24 cellular contexts compared by ENCODE assay signal in genomic region chr2:64386676-64387075, GRCh38.
"Had no signal": no experiment of that assay in that cellular context is flagged by ENCODE, and none has a peak within 500 bp of the region (broad histone marks: within the 10 kb centered on the region; RNA-seq: fewer than 3 reads in every experiment).

No MANE protein-coding gene starts in this region.

- DNase-seq: dorsolateral prefrontal cortex; effector CD8-positive, alpha-beta T cell; erythroblast; esophagus squamous epithelium; foreskin melanocyte; glutamatergic neuron; heart right ventricle; hippocampal formation; left ventricle myocardium superior; lower lobe of right lung; natural killer cell; stimulated activated CD4-positive, alpha-beta T cell treated with anti-CD3 and anti-CD28 coated beads, Interleukin-12 subunit alpha, Interleukin-12 subunit beta, amount 100 ng/mL, for 4 hours; stimulated activated CD4-positive, alpha-beta T cell treated with anti-CD3 and anti-CD28 coated beads, Interleukin-1b, Interleukin-23, amount 100 ng/mL, for 48 hours; stimulated activated CD4-positive, alpha-beta T cell treated with anti-CD3 and anti-CD28 coated beads, Interleukin-4, amount 100 ng/mL, for 1 hour; stimulated activated naive CD4-positive, alpha-beta T cell treated with Interleukin-2 at 50 U/mL for 16 hours; stomach; thyroid gland had no signal

- H3K36me3 Mint-ChIP-seq: stimulated activated effector memory CD8-positive, alpha-beta T cell treated with anti-CD3 and anti-CD28 coated beads, Interleukin-12 subunit alpha, Interleukin-12 subunit beta, amount 100 ng/mL, for 72 hours had no signal

- H2AFZ ChIP-seq: parathyroid adenoma had no signal

- H3K9me3 ChIP-seq: esophagus squamous epithelium, thyroid gland had no signal

- H3K79me2 ChIP-seq: parathyroid adenoma had no signal

- H3K36me3 ChIP-seq: esophagus squamous epithelium, heart right ventricle, lower lobe of right lung, stomach, thyroid gland had no signal

- H3K27ac Mint-ChIP-seq: natural killer cell; progenitor cell of endocrine pancreas; stimulated activated effector memory CD8-positive, alpha-beta T cell treated with anti-CD3 and anti-CD28 coated beads, Interleukin-12 subunit alpha, Interleukin-12 subunit beta, amount 100 ng/mL, for 72 hours; type B pancreatic cell had no signal

- ATAC-seq: heart right ventricle; left ventricle myocardium superior; lower lobe of right lung; natural killer cell; sciatic nerve; stimulated activated effector memory CD8-positive, alpha-beta T cell treated with anti-CD3 and anti-CD28 coated beads, Interleukin-12 subunit alpha, Interleukin-12 subunit beta, amount 100 ng/mL, for 72 hours had no signal

- H3K4me3 ChIP-seq: dorsolateral prefrontal cortex, esophagus squamous epithelium, heart right ventricle, lower lobe of right lung, smooth muscle cell, stomach, thyroid gland had no signal

- H3K4me2 ChIP-seq: smooth muscle cell had no signal

- H3K9me3 Mint-ChIP-seq: type B pancreatic cell had no signal

- H3K27me3 ChIP-seq: dorsolateral prefrontal cortex, esophagus squamous epithelium, stomach, thyroid gland had no signal

- H3K9ac ChIP-seq: parathyroid adenoma had no signal

- H3K4me1 Mint-ChIP-seq: natural killer cell; stimulated activated effector memory CD8-positive, alpha-beta T cell treated with anti-CD3 and anti-CD28 coated beads, Interleukin-12 subunit alpha, Interleukin-12 subunit beta, amount 100 ng/mL, for 72 hours had no signal

- H3K27ac ChIP-seq: dorsolateral prefrontal cortex, esophagus squamous epithelium, heart right ventricle, lower lobe of right lung, parathyroid adenoma, stomach, thyroid gland had no signal

- H3K4me3 Mint-ChIP-seq: natural killer cell; neural crest cell; stimulated activated effector memory CD8-positive, alpha-beta T cell treated with anti-CD3 and anti-CD28 coated beads, Interleukin-12 subunit alpha, Interleukin-12 subunit beta, amount 100 ng/mL, for 72 hours; type B pancreatic cell had no signal

- H3K4me1 ChIP-seq: parathyroid adenoma, stomach, thyroid gland had no signal

- H3K27me3 Mint-ChIP-seq: progenitor cell of endocrine pancreas, type B pancreatic cell had no signal
